Comparison of ENCODE assay signal across 22 cellular contexts in the genomic region with DNA sequence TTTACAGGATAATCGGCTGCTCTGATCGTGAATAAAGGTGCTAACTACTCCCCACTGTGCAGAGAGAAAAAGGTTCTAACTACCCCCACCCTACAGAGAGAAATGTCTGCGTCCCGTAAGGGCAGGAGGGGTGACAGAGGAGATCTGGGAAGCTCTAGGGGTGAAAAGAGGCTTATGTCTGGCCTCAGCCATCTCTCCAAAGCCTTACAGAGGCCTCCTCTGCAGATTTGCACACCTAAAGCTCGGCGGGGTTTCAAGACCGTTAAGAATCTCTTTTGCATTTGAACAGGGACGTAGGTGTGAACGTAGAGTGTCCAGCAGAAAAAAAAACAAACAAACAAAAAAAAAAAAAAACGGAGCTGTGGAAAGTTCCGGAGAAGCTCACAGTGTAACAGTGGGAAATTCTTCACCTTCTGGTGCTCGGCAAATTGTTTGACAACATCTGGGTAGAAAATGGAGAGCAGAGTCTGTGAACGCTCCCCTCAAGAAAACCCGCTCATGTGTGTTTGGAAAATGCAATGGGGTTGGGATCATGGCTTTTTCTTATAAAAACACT.
"Had no signal": no experiment of that assay in that cellular context is flagged by ENCODE, and none has a peak within 500 bp of the region (broad histone marks: within the 10 kb centered on the region; RNA-seq: fewer than 3 reads in every experiment).

No MANE protein-coding gene starts in this region.

- FAIRE-seq: islet of Langerhans had no signal

- H3K4me3 ChIP-seq: adrenal gland, cardiac muscle cell, esophagus squamous epithelium, lower lobe of right lung, spleen, testis, upper lobe of left lung had no signal

- DNase-seq: activated CD4-positive, alpha-beta T cell treated with anti-CD3 and anti-CD28 coated beads, Interleukin-2, amount 50 U/mL, for 1 hour; activated CD8-positive, alpha-beta memory T cell treated with anti-CD3 and anti-CD28 coated beads for 24 hours; activated CD8-positive, alpha-beta memory T cell treated with anti-CD3 and anti-CD28 coated beads, Interleukin-2, amount 50 U/mL, for 48 hours; activated gamma-delta T cell; activated T-cell treated with anti-CD3 and anti-CD28 coated beads, Interleukin-2, amount 50 U/mL, for 48 hours; effector memory CD4-positive, alpha-beta T cell; esophagus squamous epithelium; hypothalamus; left cardiac atrium; lower lobe of right lung; natural killer cell; nucleus accumbens; spleen; stimulated activated CD4-positive, alpha-beta T cell treated with anti-CD3 and anti-CD28 coated beads, Interleukin-4, amount 100 ng/mL, for 4 hours; testis; upper lobe of left lung had no signal

- H3K36me3 ChIP-seq: adrenal gland, cardiac muscle cell, esophagus squamous epithelium, lower lobe of right lung, spleen, upper lobe of left lung had no signal

- H3K4me1 ChIP-seq: adrenal gland, esophagus squamous epithelium, lower lobe of right lung, spleen, testis, upper lobe of left lung had no signal

- H3K27me3 ChIP-seq: testis had no signal

- H3K27ac ChIP-seq: adrenal gland, cardiac muscle cell, esophagus squamous epithelium, lower lobe of right lung, spleen, testis, upper lobe of left lung had no signal

- ATAC-seq: activated CD4-positive, CD25-positive, alpha-beta regulatory T cell treated with anti-CD3 and anti-CD28 coated beads, Interleukin-2, amount 50 U/mL, for 24 hours; activated naive CD4-positive, alpha-beta T cell treated with anti-CD3 and anti-CD28 coated beads, Interleukin-2, amount 50 U/mL, for 72 hours; left cardiac atrium; lower lobe of right lung; natural killer cell; stimulated activated memory B cell treated with anti-CD40 and anti-IgM and Interleukin-4, amounts not matched to agents 10 μg/mL and 1 μg/mL and 100 μg/mL, for 72 hours had no signal

- H3K9me3 ChIP-seq: adrenal gland, lower lobe of right lung, testis, upper lobe of left lung had no signal
